In the genomic region with DNA sequence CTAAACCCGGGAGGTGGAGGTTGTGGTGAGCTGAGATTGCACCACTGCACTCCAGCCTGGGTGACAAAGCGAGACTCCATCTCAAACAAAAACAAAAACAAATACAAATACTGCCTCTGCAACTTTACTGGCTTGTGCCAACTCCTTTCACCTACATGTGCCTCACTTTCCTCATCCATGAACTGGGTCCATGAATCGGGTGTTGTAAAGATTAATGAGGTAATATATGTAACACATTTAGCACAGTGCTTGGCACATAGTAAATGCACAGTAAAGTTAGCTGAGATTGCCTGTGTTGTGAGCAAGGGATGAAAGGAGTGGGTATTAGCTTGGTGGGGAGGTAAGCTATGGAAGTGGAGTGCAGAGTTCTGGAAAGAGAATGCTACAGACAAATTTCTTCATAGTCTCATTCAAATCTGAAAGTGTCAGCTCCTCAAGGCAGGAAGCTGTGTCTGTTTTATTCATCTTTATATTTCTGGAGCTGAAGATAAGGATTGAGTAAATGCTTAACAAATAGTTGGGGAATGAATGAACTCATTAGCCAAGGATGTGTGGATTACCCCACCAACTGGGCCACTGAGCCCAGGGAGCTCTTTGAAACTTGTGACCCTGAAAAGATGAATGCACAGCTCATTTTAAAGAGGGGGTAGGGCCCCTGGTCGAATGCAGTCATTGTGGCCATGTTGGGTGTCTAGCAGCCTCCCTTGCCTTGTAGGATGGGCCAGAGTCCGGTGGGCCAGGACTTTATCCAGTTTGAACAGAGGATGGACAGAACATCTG, we compare ENCODE assay signal across 19 cellular contexts. TPM values are rescaled to one million over a fixed set of nuclear protein-coding genes. Genes with fewer than 3 reads are reported as not detected.
DNase-seq lines count a peak whose midpoint lies in the region; ATAC-seq and TF ChIP-seq lines count a peak whose summit lies in the region.
"Had no signal": no experiment of that assay in that cellular context is flagged by ENCODE, and none has a peak within 500 bp of the region (broad histone marks: within the 10 kb centered on the region; RNA-seq: fewer than 3 reads in every experiment).

No MANE protein-coding gene starts in this region.

- H4K20me1 ChIP-seq in PC-3 (ENCODE audit: low read length), result no peaks in the 10 kb centered on the region

- intact Hi-C loops in PC-3 (cut with micrococcal nuclease), result no loop called here
- intact Hi-C loops in head of caudate nucleus (cut with DNase I), result no loop called here
- intact Hi-C loops in natural killer cell (cut with micrococcal nuclease), result no loop called here

- H3K36me3 ChIP-seq in PC-3 (ENCODE audit: low read depth, low read length), result no peaks in the 10 kb centered on the region
- H3K36me3 ChIP-seq: ascending aorta, BE2C, colonic mucosa, lower lobe of right lung, pancreas had no signal

- CTCF ChIA-PET in PC-3 (lab: Charles Lee), result interaction anchor here (1.0 kb wide), 1 partner anchor 56 kb away, joined by 4 read pairs; no protein-coding TSS in a partner anchor

- H3K36me3 Mint-ChIP-seq in stimulated activated memory B cell treated with anti-CD40 and anti-IgM and Interleukin-4, amounts not matched to agents 10 μg/mL and 1 μg/mL and 100 μg/mL, for 72 hours, result no peaks in the 10 kb centered on the region
- H3K36me3 Mint-ChIP-seq in natural killer cell, result no peaks in the 10 kb centered on the region

- BruUV-seq in PC-3 (replicated peaks; lab: Mats Ljungman, UMichigan), result no TSS peak

- peaks cover 23% of the 10 kb centered on the region for H3K4me1 ChIP-seq in PC-3 (ENCODE audit: insufficient read depth, low read length)
- H3K4me1 ChIP-seq: ascending aorta, BE2C, colonic mucosa, lower lobe of right lung, pancreas had no signal

- H3K9me2 ChIP-seq in PC-3 (replicated peaks; ENCODE audit: low read length), result no peaks in the 10 kb centered on the region

- no peaks in the 10 kb centered on the region for H3F3A ChIP-seq in PC-3 (ENCODE audit: low read length, unreplicated experiment)

- in situ Hi-C loops in Caki2 (cut with HindIII; ENCODE audit: low pct_unique_long_range_greater_than_20kb, low sequenced_read_pairs), result no loop called here

- H3K4me1 Mint-ChIP-seq in stimulated activated memory B cell treated with anti-CD40 and anti-IgM and Interleukin-4, amounts not matched to agents 10 μg/mL and 1 μg/mL and 100 μg/mL, for 72 hours, result no peaks in the 10 kb centered on the region
- no peaks in the 10 kb centered on the region for H3K4me1 Mint-ChIP-seq in natural killer cell

- TF ChIP-seq CTCF in PC-3 (conservative IDR thresholded peaks at IDR 0.05; ENCODE audit: low read depth, low read length) (no peak), cardiac fibroblast (IDR thresholded peaks at IDR 0.05; ENCODE audit: low read depth, low read length) (no peak), natural killer cell (IDR thresholded peaks at IDR 0.05) (no peak)

- peaks cover 12% of the 10 kb centered on the region for H3K9me3 Mint-ChIP-seq in stimulated activated memory B cell treated with anti-CD40 and anti-IgM and Interleukin-4, amounts not matched to agents 10 μg/mL and 1 μg/mL and 100 μg/mL, for 72 hours
- no peaks in the 10 kb centered on the region for H3K9me3 Mint-ChIP-seq in natural killer cell

- 0 out of 2 replicates have a peak, but pooled peaks cover 7% of the 10 kb centered on the region for H3K9me3 ChIP-seq in PC-3 (ENCODE audit: low read length)
- H3K9me3 ChIP-seq: BE2C, colonic mucosa, pancreas had no signal

- H3K4me3 ChIP-seq in PC-3 (ENCODE audit: low read length), result no peak overlapping the region
- no peak overlapping the region for H3K4me3 ChIP-seq in cardiac fibroblast (replicated peaks in 1 of 2; ENCODE audit: low read depth in 2 of 2, low read length in 2 of 2)
- H3K4me3 ChIP-seq: ascending aorta, colonic mucosa, lower lobe of right lung, pancreas had no signal

- H3K27ac Mint-ChIP-seq in stimulated activated memory B cell treated with anti-CD40 and anti-IgM and Interleukin-4, amounts not matched to agents 10 μg/mL and 1 μg/mL and 100 μg/mL, for 72 hours, result no peak overlapping the region
- H3K27ac Mint-ChIP-seq in natural killer cell, result no peak overlapping the region

- DNase-seq in Caki2 (ENCODE audit: low read depth), result peak; percentile 61
- no peak for DNase-seq in PC-3
- DNase-seq in cardiac fibroblast (ENCODE audit: low read depth in 2 of 2), result peak; percentile 67 to 68
- peak; percentile 86 for DNase-seq in kidney tubule cell (ENCODE audit: low spot score)
- no peak for DNase-seq in head of caudate nucleus
- no peak for DNase-seq in natural killer cell
- DNase-seq: activated CD4-positive, alpha-beta T cell treated with anti-CD3 and anti-CD28 coated beads, Interleukin-2, amount 50 U/mL, for 4 hours; BE2C; colonic mucosa; GF-D8; lower lobe of right lung; NCI-H1436 treated with DMSO at 0.1 percent for 48 hours; NCI-H82; pancreas; stimulated activated CD4-positive, alpha-beta T cell treated with anti-CD3 and anti-CD28 coated beads, Interleukin-2, amount 100 ng/mL, for 48 hours had no signal

- peaks cover 15% of the 10 kb centered on the region for H3K27me3 Mint-ChIP-seq in stimulated activated memory B cell treated with anti-CD40 and anti-IgM and Interleukin-4, amounts not matched to agents 10 μg/mL and 1 μg/mL and 100 μg/mL, for 72 hours
- peaks cover 18 to 22% of the 10 kb centered on the region in 2 donors for H3K27me3 Mint-ChIP-seq in natural killer cell (ENCODE audit: low read depth in 2 of 2)

- H3K4me3 Mint-ChIP-seq in stimulated activated memory B cell treated with anti-CD40 and anti-IgM and Interleukin-4, amounts not matched to agents 10 μg/mL and 1 μg/mL and 100 μg/mL, for 72 hours, result no peak overlapping the region
- no peak overlapping the region for H3K4me3 Mint-ChIP-seq in natural killer cell

- H3K27me3 ChIP-seq in PC-3 (ENCODE audit: low read length), result no peaks in the 10 kb centered on the region
- H3K27me3 ChIP-seq: ascending aorta, BE2C, colonic mucosa, pancreas had no signal

- H3K4me2 ChIP-seq in PC-3 (ENCODE audit: low read length), result peak overlapping the region; percentile 40

- peak overlapping the region; percentile 9; the same call in 1 of the 2 replicates for H3K9ac ChIP-seq in PC-3 (ENCODE audit: low read length)

- H3K27ac ChIP-seq in PC-3 (ENCODE audit: low read length), result peak overlapping the region; percentile 76
- H3K27ac ChIP-seq: ascending aorta, colonic mucosa, lower lobe of right lung, pancreas, VCaP had no signal

- peak overlapping the region; percentile 71 for H2AFZ ChIP-seq in PC-3 (ENCODE audit: low read length)

- ATAC-seq in PC-3 (no peak), GM18858 (IDR thresholded peaks at IDR 0.05; ENCODE audit: unreplicated experiment) (no peak), natural killer cell (no peak)
- ATAC-seq in stimulated activated memory B cell treated with anti-CD40 and anti-IgM and Interleukin-4, amounts not matched to agents 10 μg/mL and 1 μg/mL and 100 μg/mL, for 72 hours, result no peak
- ATAC-seq: lower lobe of right lung, pancreas had no signal

- POLR2A ChIA-PET in PC-3 (lab: Charles Lee; ENCODE audit: unreplicated experiment), result interaction anchor here (0.6 kb wide), 1 partner anchor 14 kb away, joined by 9 read pairs; no protein-coding TSS in a partner anchor

- H3K79me2 ChIP-seq in PC-3 (ENCODE audit: low read length), result no peaks in the 10 kb centered on the region

RNA-seq across cellular contexts. Expression of a gene that starts 7.7 kb away (rescaled TPM):
- total RNA-seq in Caki2 (2014; rRNA removed; shearing (Covaris generic); ENCODE audit: low replicate concordance), result 11.3 and 11.4 TPM in 2 replicates
- 120 and 124 TPM in 2 replicates for total RNA-seq in PC-3 (2014; rRNA removed)
- total RNA-seq in natural killer cell, result under 1 TPM; 0.38 to 0.61 (median 0.48) TPM

Comparison
In these comparisons a context has a peak if more than half of its experiments do, and no peak if none do; other contexts are left out.
1. DNase-seq: peak in Caki2 (single experiment), cardiac fibroblast (2 of 2) and kidney tubule cell (single experiment); none in PC-3 (single experiment), head of caudate nucleus (0 of 42) and natural killer cell (single experiment).